In the genomic region with DNA sequence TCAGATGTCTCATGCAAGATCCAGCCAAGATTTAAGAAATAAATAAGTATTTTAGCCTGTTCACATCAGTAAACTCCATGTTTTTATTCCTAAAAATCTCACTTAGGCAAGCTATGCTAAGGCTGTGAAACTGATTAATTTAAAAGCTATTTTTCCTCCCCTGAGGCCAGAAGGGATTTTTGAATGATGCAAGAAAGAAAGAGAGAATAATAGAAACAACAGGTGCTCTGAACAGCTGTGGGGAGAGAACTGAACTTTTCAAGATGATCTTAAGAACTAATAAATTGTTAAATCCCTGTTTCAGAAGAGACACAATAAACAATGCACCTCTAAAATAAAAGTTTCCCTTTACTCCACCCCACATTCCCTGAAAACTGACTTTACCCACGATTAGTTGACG, we compare ENCODE assay signal across 21 cellular contexts.
DNase-seq lines count a peak whose midpoint lies in the region; ATAC-seq and TF ChIP-seq lines count a peak whose summit lies in the region.
"Had no signal": no experiment of that assay in that cellular context is flagged by ENCODE, and none has a peak within 500 bp of the region (broad histone marks: within the 10 kb centered on the region; RNA-seq: fewer than 3 reads in every experiment).

No MANE protein-coding gene starts in this region.

- TF ChIP-seq CTCF in GM23338 (conservative IDR thresholded peaks at IDR 0.05; ENCODE audit: low read depth in 2 of 2) (no peak), neural progenitor cell (IDR thresholded peaks at IDR 0.05) (no peak)

- no peaks in the 10 kb centered on the region; the same call in 1 of the 2 replicates for H3K9me2 ChIP-seq in GM23338 (ENCODE audit: insufficient read depth)

- H3K4me3 ChIP-seq in GM23338 (no peak overlapping the region), SJCRH30 (peak overlapping the region; percentile 17), neural progenitor cell (peak overlapping the region; percentile 16)
- H3K4me3 ChIP-seq: BLaER1, Peyer's patch, SK-N-MC had no signal

- H2AFZ ChIP-seq in GM23338, result no peak overlapping the region
- no peak overlapping the region for H2AFZ ChIP-seq in neural progenitor cell (replicated peaks)

- H3K4me1 Mint-ChIP-seq in GM23338 (peaks cover 13% of the 10 kb centered on the region), neural progenitor cell (peaks cover 8% of the 10 kb centered on the region)
- H3K4me1 Mint-ChIP-seq in activated T-cell treated with anti-CD3 and anti-CD28 coated beads, Interleukin-2, amount 50 U/mL, for 4 hours (ENCODE audit: low read depth), result no peaks in the 10 kb centered on the region
- H3K4me1 Mint-ChIP-seq: CD4-positive, CD25-positive, alpha-beta regulatory T cell had no signal

- H3K9me3 Mint-ChIP-seq in GM23338, result no peaks in the 10 kb centered on the region; the same call in 2 of the 3 replicates
- H3K9me3 Mint-ChIP-seq in neural progenitor cell, result no peaks in the 10 kb centered on the region
- H3K9me3 Mint-ChIP-seq in activated T-cell treated with anti-CD3 and anti-CD28 coated beads, Interleukin-2, amount 50 U/mL, for 4 hours, result peaks cover 22% of the 10 kb centered on the region

- H3K27ac Mint-ChIP-seq in GM23338, result peak overlapping the region; percentile 86
- no peak overlapping the region for H3K27ac Mint-ChIP-seq in neural progenitor cell
- H3K27ac Mint-ChIP-seq: CD4-positive, CD25-positive, alpha-beta regulatory T cell; T-helper 1 cell treated with Interleukin-12 subunit alpha and Interleukin-12 subunit beta and Interleukin-4 antibody, amounts not matched to agents 30 μg/mL and 1 μg/mL, for 36 hours had no signal

- H3K79me2 ChIP-seq in GM23338 (replicated peaks; ENCODE audit: insufficient read depth) (no peaks in the 10 kb centered on the region), neural progenitor cell (ENCODE audit: low read depth) (no peaks in the 10 kb centered on the region)

- peaks cover 16% of the 10 kb centered on the region; the same call in 2 of the 3 replicates for H3K36me3 Mint-ChIP-seq in GM23338 (ENCODE audit: low read depth)
- H3K36me3 Mint-ChIP-seq in neural progenitor cell, result no peaks in the 10 kb centered on the region
- no peaks in the 10 kb centered on the region for H3K36me3 Mint-ChIP-seq in activated T-cell treated with anti-CD3 and anti-CD28 coated beads, Interleukin-2, amount 50 U/mL, for 4 hours (ENCODE audit: insufficient read depth)
- H3K36me3 Mint-ChIP-seq: CD4-positive, CD25-positive, alpha-beta regulatory T cell had no signal

- H4K20me1 ChIP-seq in GM23338 (replicated peaks; ENCODE audit: insufficient read depth) (no peaks in the 10 kb centered on the region), neural progenitor cell (ENCODE audit: low read depth) (no peaks in the 10 kb centered on the region)
- H4K20me1 ChIP-seq: BLaER1 had no signal

- H3F3A ChIP-seq in GM23338 (replicated peaks; ENCODE audit: low read depth), result no peaks in the 10 kb centered on the region
- H3F3A ChIP-seq in neural progenitor cell (ENCODE audit: low read depth), result peaks cover 6% of the 10 kb centered on the region

- H3K4me2 ChIP-seq in GM23338, result no peak overlapping the region
- peak overlapping the region; percentile 52 for H3K4me2 ChIP-seq in neural progenitor cell
- H3K4me2 ChIP-seq: BLaER1 had no signal

- H3K27me3 Mint-ChIP-seq in GM23338 (ENCODE audit: insufficient read depth, low read depth, poor library complexity) (peaks cover 3% of the 10 kb centered on the region), neural progenitor cell (ENCODE audit: insufficient read depth, low read depth) (peaks cover 2% of the 10 kb centered on the region)
- H3K27me3 Mint-ChIP-seq in activated T-cell treated with anti-CD3 and anti-CD28 coated beads, Interleukin-2, amount 50 U/mL, for 4 hours (ENCODE audit: low read depth), result no peaks in the 10 kb centered on the region
- H3K27me3 Mint-ChIP-seq: CD4-positive, CD25-positive, alpha-beta regulatory T cell had no signal

- H3K4me1 ChIP-seq in GM23338 (ENCODE audit: insufficient read depth) (peaks cover 11% of the 10 kb centered on the region), SJCRH30 (peaks cover 22% of the 10 kb centered on the region), neural progenitor cell (peaks cover 20% of the 10 kb centered on the region)
- H3K4me1 ChIP-seq: BLaER1, Peyer's patch had no signal

- H3K36me3 ChIP-seq in GM23338 (ENCODE audit: insufficient read depth), result no peaks in the 10 kb centered on the region
- no peaks in the 10 kb centered on the region for H3K36me3 ChIP-seq in SJCRH30
- no peaks in the 10 kb centered on the region for H3K36me3 ChIP-seq in neural progenitor cell
- H3K36me3 ChIP-seq: BLaER1, Peyer's patch had no signal

- ATAC-seq in GM23338, result no peak
- ATAC-seq in GM21576 (IDR thresholded peaks at IDR 0.05; ENCODE audit: unreplicated experiment), result no peak
- ATAC-seq in activated T-cell treated with anti-CD3 and anti-CD28 coated beads, Interleukin-2, amount 50 U/mL, for 4 hours, result no peak
- no peak for ATAC-seq in HG03439 (IDR thresholded peaks at IDR 0.05; ENCODE audit: unreplicated experiment)

- no peak overlapping the region for H3K4me3 Mint-ChIP-seq in GM23338
- H3K4me3 Mint-ChIP-seq in neural progenitor cell, result no peak overlapping the region
- H3K4me3 Mint-ChIP-seq in activated T-cell treated with anti-CD3 and anti-CD28 coated beads, Interleukin-2, amount 50 U/mL, for 4 hours, result no peak overlapping the region
- H3K4me3 Mint-ChIP-seq: CD4-positive, CD25-positive, alpha-beta regulatory T cell; T-helper 1 cell treated with Interleukin-12 subunit alpha and Interleukin-12 subunit beta and Interleukin-4 antibody, amounts not matched to agents 30 μg/mL and 1 μg/mL, for 36 hours had no signal

- H3K9ac ChIP-seq in neural progenitor cell, result no peak overlapping the region
- H3K9ac ChIP-seq: BLaER1 had no signal

- H3K9me3 ChIP-seq in SJCRH30 (replicated peaks) (no peaks in the 10 kb centered on the region; the same call in 1 of the 2 replicates), neural progenitor cell (ENCODE audit: low read depth) (no peaks in the 10 kb centered on the region)
- H3K9me3 ChIP-seq: BLaER1, Peyer's patch had no signal

- H3K27ac ChIP-seq in GM23338 (ENCODE audit: low read depth) (no peak overlapping the region), SJCRH30 (peak overlapping the region; percentile 88), neural progenitor cell (peak overlapping the region; percentile 85)
- H3K27ac ChIP-seq: BLaER1, Peyer's patch, SK-N-MC had no signal

- no peak for DNase-seq in GM23338 (ENCODE audit: low spot score)
- DNase-seq in LHCN-M2 (ENCODE audit: low read depth), result peak; percentile 59
- DNase-seq in SJCRH30, result peak; percentile 71 to 96
- no peak for DNase-seq in neural progenitor cell (ENCODE audit: low spot score)
- DNase-seq in GDM1 (lab: John Stamatoyannopoulos, UW), result no peak
- DNase-seq in activated T-cell treated with anti-CD3 and anti-CD28 coated beads, Interleukin-2, amount 50 U/mL, for 4 hours, result no peak
- DNase-seq: CD4-positive, CD25-positive, alpha-beta regulatory T cell; DMS153; DND-41; NCI-H1092 treated with DMSO at 0.1 percent for 48 hours; NCI-H1436; NCI-H187; NCI-H2081 treated with DMSO at 0.1 percent for 48 hours; NCI-H526; Peyer's patch; SHP77 treated with DMSO at 0.1 percent for 48 hours had no signal

- H3K27me3 ChIP-seq in GM23338 (ENCODE audit: insufficient read depth) (no peaks in the 10 kb centered on the region), SJCRH30 (no peaks in the 10 kb centered on the region), neural progenitor cell (no peaks in the 10 kb centered on the region)
- H3K27me3 ChIP-seq: BLaER1, Peyer's patch had no signal

TF ChIP-seq in GM23338, 12 proteins besides CTCF, POLR2A, EP300 and RAD21 (continues in another document):
- no peak for TF ChIP-seq EZH2 (IDR thresholded peaks at IDR 0.05; ENCODE audit: low read depth, unreplicated experiment)
- TF ChIP-seq, protein P1, sequence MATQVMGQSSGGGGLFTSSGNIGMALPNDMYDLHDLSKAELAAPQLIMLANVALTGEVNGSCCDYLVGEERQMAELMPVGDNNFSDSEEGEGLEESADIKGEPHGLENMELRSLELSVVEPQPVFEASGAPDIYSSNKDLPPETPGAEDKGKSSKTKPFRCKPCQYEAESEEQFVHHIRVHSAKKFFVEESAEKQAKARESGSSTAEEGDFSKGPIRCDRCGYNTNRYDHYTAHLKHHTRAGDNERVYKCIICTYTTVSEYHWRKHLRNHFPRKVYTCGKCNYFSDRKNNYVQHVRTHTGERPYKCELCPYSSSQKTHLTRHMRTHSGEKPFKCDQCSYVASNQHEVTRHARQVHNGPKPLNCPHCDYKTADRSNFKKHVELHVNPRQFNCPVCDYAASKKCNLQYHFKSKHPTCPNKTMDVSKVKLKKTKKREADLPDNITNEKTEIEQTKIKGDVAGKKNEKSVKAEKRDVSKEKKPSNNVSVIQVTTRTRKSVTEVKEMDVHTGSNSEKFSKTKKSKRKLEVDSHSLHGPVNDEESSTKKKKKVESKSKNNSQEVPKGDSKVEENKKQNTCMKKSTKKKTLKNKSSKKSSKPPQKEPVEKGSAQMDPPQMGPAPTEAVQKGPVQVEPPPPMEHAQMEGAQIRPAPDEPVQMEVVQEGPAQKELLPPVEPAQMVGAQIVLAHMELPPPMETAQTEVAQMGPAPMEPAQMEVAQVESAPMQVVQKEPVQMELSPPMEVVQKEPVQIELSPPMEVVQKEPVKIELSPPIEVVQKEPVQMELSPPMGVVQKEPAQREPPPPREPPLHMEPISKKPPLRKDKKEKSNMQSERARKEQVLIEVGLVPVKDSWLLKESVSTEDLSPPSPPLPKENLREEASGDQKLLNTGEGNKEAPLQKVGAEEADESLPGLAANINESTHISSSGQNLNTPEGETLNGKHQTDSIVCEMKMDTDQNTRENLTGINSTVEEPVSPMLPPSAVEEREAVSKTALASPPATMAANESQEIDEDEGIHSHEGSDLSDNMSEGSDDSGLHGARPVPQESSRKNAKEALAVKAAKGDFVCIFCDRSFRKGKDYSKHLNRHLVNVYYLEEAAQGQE (IDR thresholded peaks at IDR 0.05; ENCODE audit: unreplicated experiment), result no peak
- no peak for TF ChIP-seq POLR2AphosphoS5 (IDR thresholded peaks at IDR 0.05; ENCODE audit: low read depth)
- TF ChIP-seq EZH2phosphoT487 (IDR thresholded peaks at IDR 0.05; ENCODE audit: unreplicated experiment), result no peak
- no peak for TF ChIP-seq CREB1 (CRISPR knock-in tag; IDR thresholded peaks at IDR 0.05; ENCODE audit: low read depth)
- TF ChIP-seq, protein P2, sequence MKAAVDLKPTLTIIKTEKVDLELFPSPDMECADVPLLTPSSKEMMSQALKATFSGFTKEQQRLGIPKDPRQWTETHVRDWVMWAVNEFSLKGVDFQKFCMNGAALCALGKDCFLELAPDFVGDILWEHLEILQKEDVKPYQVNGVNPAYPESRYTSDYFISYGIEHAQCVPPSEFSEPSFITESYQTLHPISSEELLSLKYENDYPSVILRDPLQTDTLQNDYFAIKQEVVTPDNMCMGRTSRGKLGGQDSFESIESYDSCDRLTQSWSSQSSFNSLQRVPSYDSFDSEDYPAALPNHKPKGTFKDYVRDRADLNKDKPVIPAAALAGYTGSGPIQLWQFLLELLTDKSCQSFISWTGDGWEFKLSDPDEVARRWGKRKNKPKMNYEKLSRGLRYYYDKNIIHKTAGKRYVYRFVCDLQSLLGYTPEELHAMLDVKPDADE (IDR thresholded peaks at IDR 0.05), result no peak
- no peak for TF ChIP-seq JUNB (IDR thresholded peaks at IDR 0.05; ENCODE audit: unreplicated experiment)
- no peak for TF ChIP-seq ZNF114 (CRISPR knock-in tag; IDR thresholded peaks at IDR 0.05)
- TF ChIP-seq STAT1 (IDR thresholded peaks at IDR 0.05; ENCODE audit: unreplicated experiment), result no peak

Comparison
In these comparisons a context has a peak if more than half of its experiments do, and no peak if none do; other contexts are left out.
1. DNase-seq: peak in LHCN-M2 (single experiment) and SJCRH30 (2 of 2); none in GM23338 (single experiment), neural progenitor cell (single experiment), GDM1 (single experiment) and activated T-cell treated with anti-CD3 and anti-CD28 coated beads, Interleukin-2, amount 50 U/mL, for 4 hours (single experiment).